27 cellular contexts compared by ENCODE assay signal in the genomic region with DNA sequence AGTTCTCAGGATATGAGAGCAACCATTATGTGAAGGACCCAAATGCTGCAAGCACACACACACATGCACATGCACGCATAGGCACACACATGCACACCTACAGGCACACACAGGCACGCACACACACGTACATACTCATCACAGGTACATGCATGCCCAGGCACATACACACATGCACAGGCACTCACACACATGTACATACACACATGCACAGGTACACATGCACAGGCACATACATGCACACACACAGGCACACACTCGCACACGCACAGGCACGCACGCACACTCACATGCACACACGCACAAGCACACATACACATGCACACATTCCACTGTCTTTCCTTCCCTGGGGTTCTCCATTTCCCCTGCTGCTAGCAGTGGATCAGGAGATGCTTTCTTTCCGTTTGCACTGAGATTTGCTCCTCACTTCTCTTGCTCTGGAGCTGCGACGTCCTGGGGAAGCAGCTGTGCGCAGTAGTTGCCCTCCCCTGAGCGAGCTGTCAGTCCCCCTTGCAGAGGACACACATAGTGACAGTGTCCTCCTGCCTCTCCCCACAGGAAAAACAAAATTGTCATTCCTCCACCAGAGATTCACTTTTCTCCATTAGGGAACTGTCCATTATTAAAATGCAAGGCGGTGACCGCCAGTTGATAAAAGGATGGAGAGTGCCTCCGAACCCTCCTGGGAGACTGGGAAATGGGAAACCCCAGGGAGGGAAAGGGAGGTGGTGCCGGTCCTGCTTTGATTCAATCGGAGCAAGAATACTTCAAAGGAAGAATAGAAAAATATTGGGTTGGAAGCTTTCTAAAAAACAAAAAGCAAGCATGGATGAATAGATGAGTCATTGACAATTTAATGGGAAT.
"Had no signal": no experiment of that assay in that cellular context is flagged by ENCODE, and none has a peak within 500 bp of the region (broad histone marks: within the 10 kb centered on the region; RNA-seq: fewer than 3 reads in every experiment).

No MANE protein-coding gene starts in this region.

- FAIRE-seq: frontal cortex, islet of Langerhans, TTC549 had no signal

- H3K4me1 ChIP-seq: psoas muscle, SJCRH30, tibial nerve had no signal

- H3K9me3 Mint-ChIP-seq: activated naive CD4-positive, alpha-beta T cell treated with anti-CD3 and anti-CD28 coated beads, Interleukin-2, amount 50 U/mL, for 24 hours; dendritic cell treated with granulocyte-macrophage colony-stimulating factor and Interleukin-4, amounts not matched to agents 40 ng/mL and 50 ng/mL, for 4 days; stimulated activated effector memory CD8-positive, alpha-beta T cell treated with anti-CD3 and anti-CD28 coated beads, Interleukin-12 subunit alpha, Interleukin-12 subunit beta, amount 100 ng/mL, for 72 hours had no signal

- H3K27ac ChIP-seq: brain microvascular endothelial cell, psoas muscle, SJCRH30, stomach, suprapubic skin, tibial nerve had no signal

- H3K36me3 ChIP-seq: brain microvascular endothelial cell, SJCRH30, stomach, suprapubic skin, tibial nerve had no signal

- H3K9me3 ChIP-seq: psoas muscle, stomach, suprapubic skin, tibial nerve had no signal

- H3K36me3 Mint-ChIP-seq: activated naive CD4-positive, alpha-beta T cell treated with anti-CD3 and anti-CD28 coated beads, Interleukin-2, amount 50 U/mL, for 24 hours; stimulated activated effector memory CD8-positive, alpha-beta T cell treated with anti-CD3 and anti-CD28 coated beads, Interleukin-12 subunit alpha, Interleukin-12 subunit beta, amount 100 ng/mL, for 72 hours had no signal

- H3K4me1 Mint-ChIP-seq: activated naive CD4-positive, alpha-beta T cell treated with anti-CD3 and anti-CD28 coated beads, Interleukin-2, amount 50 U/mL, for 24 hours; stimulated activated effector memory CD8-positive, alpha-beta T cell treated with anti-CD3 and anti-CD28 coated beads, Interleukin-12 subunit alpha, Interleukin-12 subunit beta, amount 100 ng/mL, for 72 hours had no signal

- H3K27ac Mint-ChIP-seq: activated naive CD4-positive, alpha-beta T cell treated with anti-CD3 and anti-CD28 coated beads, Interleukin-2, amount 50 U/mL, for 24 hours; activated T-helper 1 cell treated with anti-CD3 and anti-CD28 coated beads, Interleukin-12 subunit alpha, Interleukin-12 subunit beta, Interleukin-2, Interleukin-4 antibody, amounts not matched to agents 30 ng/mL and 10 ng/mL and 1 ng/mL, durations not matched to agents 14 hours and 24 hours and 36 hours; dendritic cell treated with granulocyte-macrophage colony-stimulating factor and Interleukin-4, amounts not matched to agents 40 ng/mL and 50 ng/mL, for 4 days; stimulated activated effector memory CD8-positive, alpha-beta T cell treated with anti-CD3 and anti-CD28 coated beads, Interleukin-12 subunit alpha, Interleukin-12 subunit beta, amount 100 ng/mL, for 72 hours had no signal

- H3K27me3 Mint-ChIP-seq: activated naive CD4-positive, alpha-beta T cell treated with anti-CD3 and anti-CD28 coated beads, Interleukin-2, amount 50 U/mL, for 24 hours had no signal

- ATAC-seq: left cardiac atrium; mucosa of descending colon; psoas muscle; right cardiac atrium; stimulated activated effector memory CD8-positive, alpha-beta T cell treated with anti-CD3 and anti-CD28 coated beads, Interleukin-12 subunit alpha, Interleukin-12 subunit beta, amount 100 ng/mL, for 72 hours had no signal

- H3K4me3 Mint-ChIP-seq: activated naive CD4-positive, alpha-beta T cell treated with anti-CD3 and anti-CD28 coated beads, Interleukin-2, amount 50 U/mL, for 24 hours; activated T-helper 1 cell treated with anti-CD3 and anti-CD28 coated beads, Interleukin-12 subunit alpha, Interleukin-12 subunit beta, Interleukin-2, Interleukin-4 antibody, amounts not matched to agents 30 ng/mL and 10 ng/mL and 1 ng/mL, durations not matched to agents 14 hours and 24 hours and 36 hours; dendritic cell treated with granulocyte-macrophage colony-stimulating factor and Interleukin-4, amounts not matched to agents 40 ng/mL and 50 ng/mL, for 4 days; neural crest cell; stimulated activated effector memory CD8-positive, alpha-beta T cell treated with anti-CD3 and anti-CD28 coated beads, Interleukin-12 subunit alpha, Interleukin-12 subunit beta, amount 100 ng/mL, for 72 hours had no signal

- H3K27me3 ChIP-seq: SJCRH30 had no signal

- DNase-seq: activated CD4-positive, alpha-beta T cell treated with anti-CD3 and anti-CD28 coated beads, Interleukin-2, amount 50 U/mL, for 4 hours; activated gamma-delta T cell; activated T-cell treated with anti-CD3 and anti-CD28 coated beads for 4 hours; aorta; brain microvascular endothelial cell; caudate nucleus; effector CD8-positive, alpha-beta T cell; hippocampal formation; left cardiac atrium; mesenchymal stem cell; mucosa of descending colon; psoas muscle; right cardiac atrium; SJCRH30; stimulated activated CD4-positive, alpha-beta T cell treated with anti-CD3 and anti-CD28 coated beads, Interleukin-1b, Interleukin-23, amount 100 ng/mL, for 48 hours; stomach; T-helper 1 cell had no signal

- H3K4me3 ChIP-seq: mucosa of descending colon, psoas muscle, SJCRH30, stomach, suprapubic skin, tibial nerve had no signal
